Comparison of ENCODE assay signal across 20 cellular contexts in genomic region chr3:169007145-169007544, GRCh38.
"Had no signal": no experiment of that assay in that cellular context is flagged by ENCODE, and none has a peak within 500 bp of the region (broad histone marks: within the 10 kb centered on the region; RNA-seq: fewer than 3 reads in every experiment).

No MANE protein-coding gene starts in this region.

- ATAC-seq: activated CD8-positive, alpha-beta T cell treated with anti-CD3 and anti-CD28 coated beads, Interleukin-2, amount 10 ng/mL, durations not matched to agents 7 days and 5 days; PC-3; WTC11 had no signal

- H3K27ac ChIP-seq: adrenal gland, colonic mucosa had no signal

- H3K4me1 ChIP-seq: adrenal gland, colonic mucosa had no signal

- H3K4me1 Mint-ChIP-seq: activated naive CD8-positive, alpha-beta T cell treated with anti-CD3 and anti-CD28 coated beads, Interleukin-2, amount 10 ng/mL, durations not matched to agents 7 days and 5 days had no signal

- H3K4me3 Mint-ChIP-seq: activated CD8-positive, alpha-beta T cell treated with anti-CD3 and anti-CD28 coated beads, Interleukin-2, amount 10 ng/mL, durations not matched to agents 7 days and 5 days; activated naive CD8-positive, alpha-beta T cell treated with anti-CD3 and anti-CD28 coated beads, Interleukin-2, amount 10 ng/mL, durations not matched to agents 7 days and 5 days; T-helper 1 cell treated with Interleukin-12 subunit alpha and Interleukin-12 subunit beta and Interleukin-4 antibody, amounts not matched to agents 30 μg/mL and 1 μg/mL, for 36 hours; WTC11 had no signal

- H3K4me3 ChIP-seq: adrenal gland, colonic mucosa had no signal

- DNase-seq: activated CD4-positive, alpha-beta T cell treated with anti-CD3 and anti-CD28 coated beads for 48 hours; activated CD4-positive, alpha-beta T cell treated with anti-CD3 and anti-CD28 coated beads, Interleukin-2, amount 50 U/mL, for 4 hours; activated CD4-positive, CD25-positive, alpha-beta regulatory T cell treated with anti-CD3 and anti-CD28 coated beads, Interleukin-2, amount 50 U/mL, for 72 hours; activated CD8-positive, alpha-beta memory T cell treated with anti-CD3 and anti-CD28 coated beads, Interleukin-2, amount 50 U/mL, for 48 hours; activated CD8-positive, alpha-beta T cell treated with anti-CD3 and anti-CD28 coated beads, Interleukin-2, amount 10 ng/mL, durations not matched to agents 7 days and 5 days; activated naive CD4-positive, alpha-beta T cell treated with anti-CD3 and anti-CD28 coated beads, Interleukin-2, amount 50 U/mL, for 16 hours; activated naive CD8-positive, alpha-beta T cell treated with anti-CD3 and anti-CD28 coated beads, Interleukin-2, amount 10 ng/mL, durations not matched to agents 7 days and 5 days; activated T-cell treated with anti-CD3 and anti-CD28 coated beads, Interleukin-2, amount 50 U/mL, for 1 hour; adrenal gland; anterior cingulate cortex; cerebellar nuclear complex; colonic mucosa; NCI-H1092; NCI-H1930; NCI-H345; NCI-H510A; PC-3; SHP77 treated with DMSO at 0.1 percent for 48 hours had no signal

- H3K9me3 Mint-ChIP-seq: activated naive CD8-positive, alpha-beta T cell treated with anti-CD3 and anti-CD28 coated beads, Interleukin-2, amount 10 ng/mL, durations not matched to agents 7 days and 5 days; T-helper 1 cell treated with Interleukin-12 subunit alpha and Interleukin-12 subunit beta and Interleukin-4 antibody, amounts not matched to agents 30 μg/mL and 1 μg/mL, for 36 hours had no signal

- H3K36me3 ChIP-seq: adrenal gland, colonic mucosa had no signal

- H3K36me3 Mint-ChIP-seq: activated naive CD8-positive, alpha-beta T cell treated with anti-CD3 and anti-CD28 coated beads, Interleukin-2, amount 10 ng/mL, durations not matched to agents 7 days and 5 days; WTC11 had no signal

- H3K9me3 ChIP-seq: adrenal gland, colonic mucosa had no signal

- H3K27ac Mint-ChIP-seq: activated CD8-positive, alpha-beta T cell treated with anti-CD3 and anti-CD28 coated beads, Interleukin-2, amount 10 ng/mL, durations not matched to agents 7 days and 5 days; activated naive CD8-positive, alpha-beta T cell treated with anti-CD3 and anti-CD28 coated beads, Interleukin-2, amount 10 ng/mL, durations not matched to agents 7 days and 5 days; T-helper 1 cell treated with Interleukin-12 subunit alpha and Interleukin-12 subunit beta and Interleukin-4 antibody, amounts not matched to agents 30 μg/mL and 1 μg/mL, for 36 hours; WTC11 had no signal

- H3K27me3 Mint-ChIP-seq: activated naive CD8-positive, alpha-beta T cell treated with anti-CD3 and anti-CD28 coated beads, Interleukin-2, amount 10 ng/mL, durations not matched to agents 7 days and 5 days had no signal

- H3K27me3 ChIP-seq: adrenal gland, colonic mucosa had no signal
